8 cellular contexts compared by ENCODE assay signal in genomic region chr3:194142156-194142910, GRCh38. TPM values are rescaled to one million over a fixed set of nuclear protein-coding genes. Genes with fewer than 3 reads are reported as not detected.
DNase-seq lines count a peak whose midpoint lies in the region; ATAC-seq and TF ChIP-seq lines count a peak whose summit lies in the region.

No MANE protein-coding gene starts in this region.

- no peak overlapping the region for H3K23ac ChIP-seq in neuronal stem cell (ENCODE audit: low read depth, low read length, poor library complexity)

- H3K36me3 ChIP-seq in Panc1 (ENCODE audit: control insufficient read depth, insufficient read depth, low read length) (peaks cover 2% of the 10 kb centered on the region; the same call in 1 of the 2 replicates), esophagus (ENCODE audit: control insufficient read depth in 2 of 2, insufficient read depth in 2 of 2, low read length in 1 of 2) (peaks cover 0 to 4% of the 10 kb centered on the region in 2 donors), neuronal stem cell (replicated peaks in 1 of 2; ENCODE audit: control insufficient read depth in 2 of 2, insufficient read depth in 2 of 2, low read length in 2 of 2) (peaks cover 0 to 21% of the 10 kb centered on the region in 2 donors)

- no peak overlapping the region for H3K4ac ChIP-seq in neuronal stem cell (ENCODE audit: low read length)

- in situ Hi-C loops in Panc1 (cut with HindIII; ENCODE audit: low pct_unique_long_range_greater_than_20kb, low sequenced_read_pairs) = no loop called here

- H3K9me3 ChIP-seq in Panc1 (ENCODE audit: control insufficient read depth, insufficient read depth, low read depth, low read length) (no peaks in the 10 kb centered on the region), esophagus (ENCODE audit: control insufficient read depth in 2 of 2, insufficient read depth in 1 of 2, low read depth in 1 of 2, low read length in 1 of 2) (no peaks in the 10 kb centered on the region), neuronal stem cell (replicated peaks in 1 of 2; ENCODE audit: control insufficient read depth in 2 of 2, insufficient read depth in 1 of 2, low read depth in 1 of 2, low read length in 2 of 2) (peaks cover 0 to 1% of the 10 kb centered on the region in 2 donors)

- ATAC-seq in Panc1 (no peak), HG03342 (IDR thresholded peaks at IDR 0.05; ENCODE audit: unreplicated experiment) (no peak), GM21360 (IDR thresholded peaks at IDR 0.05; ENCODE audit: unreplicated experiment) (no peak), GM21367 (IDR thresholded peaks at IDR 0.05; ENCODE audit: unreplicated experiment) (no peak)

- no peak overlapping the region for H3K9ac ChIP-seq in neuronal stem cell (ENCODE audit: low read depth, low read length, poor library complexity)

- DNase-seq in Panc1 (ENCODE audit: low read depth, low spot score) (no peak), neuronal stem cell (ENCODE audit: low spot score) (no peak)
- DNase-seq in central memory CD4-positive, alpha-beta T cell = no peak

- H3K79me1 ChIP-seq in neuronal stem cell (ENCODE audit: low read depth, low read length) = peaks cover 4% of the 10 kb centered on the region

- H3K27me3 ChIP-seq in Panc1 (ENCODE audit: control insufficient read depth, insufficient read depth, low read length) = no peaks in the 10 kb centered on the region
- H3K27me3 ChIP-seq in esophagus (ENCODE audit: control insufficient read depth in 1 of 2, insufficient read depth in 2 of 2, low read length in 2 of 2) = no peaks in the 10 kb centered on the region
- H3K27me3 ChIP-seq in neuronal stem cell (ENCODE audit: control insufficient read depth in 3 of 3, insufficient read depth in 3 of 3, low read depth in 1 of 3, low read length in 3 of 3) = peaks cover 0 to 4% (median 0%) of the 10 kb centered on the region in 3 experiments

- H2BK15ac ChIP-seq in neuronal stem cell (ENCODE audit: low read length) = no peak overlapping the region

- no peak overlapping the region for H2BK5ac ChIP-seq in neuronal stem cell (ENCODE audit: low read length)

- no TSS peak for BruUV-seq in Panc1 (replicated peaks; lab: Mats Ljungman, UMichigan)

- no peak overlapping the region for H4K91ac ChIP-seq in neuronal stem cell (ENCODE audit: low read depth, low read length, poor library complexity)

- H2AK5ac ChIP-seq in neuronal stem cell (ENCODE audit: low read depth, low read length) = no peak overlapping the region

- H2BK120ac ChIP-seq in neuronal stem cell (ENCODE audit: low read depth, low read length) = no peak overlapping the region

- CTCF ChIA-PET in Panc1 (lab: Charles Lee) = interaction anchor here (0.6 to 1.3 kb wide), 3 partner anchors 19 to 432 kb away, joined by 3 to 13 read pairs (median 6); no protein-coding TSS in a partner anchor

- H3K4me3 ChIP-seq in GM08714 (ENCODE audit: low read length) = peak overlapping the region; percentile 3; the same call in 1 of the 2 replicates
- H3K4me3 ChIP-seq in Panc1 (ENCODE audit: low read depth in 2 of 2, low read length in 2 of 2) = peak overlapping the region; percentile 25 to 32
- no peak overlapping the region for H3K4me3 ChIP-seq in esophagus (ENCODE audit: low read depth in 1 of 2, low read length in 2 of 2)
- peak overlapping the region in 1 of 2 donors; percentile 43 for H3K4me3 ChIP-seq in neuronal stem cell (ENCODE audit: low read length in 2 of 2)

- H3K4me2 ChIP-seq in neuronal stem cell (ENCODE audit: insufficient read depth, low read length, poor library complexity, severe bottlenecking) = peak overlapping the region; percentile 61

- no peak for TF ChIP-seq CTCF in Panc1 (IDR thresholded peaks at IDR 0.05)

- H2AFZ ChIP-seq in neuronal stem cell (ENCODE audit: low read length) = peak overlapping the region; percentile 86

- H4K8ac ChIP-seq in neuronal stem cell (ENCODE audit: low read depth, low read length) = no peak overlapping the region

- peak overlapping the region; percentile 100 for H3K27ac ChIP-seq in Panc1 (ENCODE audit: low read length)
- peak overlapping the region; percentile 95 to 99 for H3K27ac ChIP-seq in esophagus (ENCODE audit: low read depth in 2 of 2, low read length in 1 of 2)
- no peak overlapping the region for H3K27ac ChIP-seq in neuronal stem cell (replicated peaks; ENCODE audit: low read length)

- H2BK12ac ChIP-seq in neuronal stem cell (ENCODE audit: low read length) = no peak overlapping the region

- WGBS in esophagus, 2 donors = 29 to 35% methylated on average over 14 of the region's 14 CpGs
- no CpG with 5 or more reads among the region's 14 CpGs for WGBS in neuronal stem cell (ENCODE audit: extremely low coverage in 2 of 2, insufficient read length in 2 of 2, insufficient replicate concordance in 1 of 2), 2 donors

- intact Hi-C loops in Panc1 (cut with micrococcal nuclease; ENCODE audit: unreplicated experiment) = no loop called here

- H3K4me1 ChIP-seq in Panc1 (ENCODE audit: control insufficient read depth, insufficient read depth, low read length) (peaks cover 40% of the 10 kb centered on the region), esophagus (ENCODE audit: control insufficient read depth in 2 of 2, insufficient read depth in 2 of 2, low read length in 1 of 2) (peaks cover 0 to 3% of the 10 kb centered on the region in 2 donors), neuronal stem cell (ENCODE audit: control insufficient read depth in 2 of 2, insufficient read depth in 1 of 2, low read depth in 1 of 2, low read length in 2 of 2) (peaks cover 24 to 31% of the 10 kb centered on the region in 2 donors)

- POLR2A ChIA-PET in Panc1 (lab: Charles Lee) = interaction anchor here (0.6 to 1.5 kb wide), 10 partner anchors 12 to 456 kb away, joined by 3 to 21 read pairs (median 4); no protein-coding TSS in a partner anchor

- H3K18ac ChIP-seq in neuronal stem cell (ENCODE audit: low read length) = no peak overlapping the region

- H3K14ac ChIP-seq in neuronal stem cell (ENCODE audit: low read length) = no peak overlapping the region

RNA-seq across cellular contexts. Expression of gene HES1, which starts 6.4 kb away (rescaled TPM):
- total RNA-seq in Panc1 (2021; ENCODE audit: unreplicated experiment) = 28.5 TPM
- polyA plus RNA-seq in Panc1 (2012; ENCODE audit: insufficient read length) = 33.2 TPM
- 10 to 100 TPM; 68.9 to 78.3 TPM for polyA plus RNA-seq in esophagus
- polyA plus RNA-seq in neuronal stem cell (2013, experiment 1 of 2) = 29.1 TPM
- polyA plus RNA-seq in neuronal stem cell (2013, experiment 2 of 2) = 30.9 TPM

Comparison
In these comparisons a context has a peak if more than half of its experiments do, and no peak if none do; other contexts are left out.
1. H3K4me3 ChIP-seq: peak in GM08714 (single experiment) and Panc1 (2 of 2); none in esophagus (0 of 2).